In genomic region chr3:128100126-128100525, GRCh38 we compare ENCODE assay signal across 18 cellular contexts. TPM values are rescaled to one million over a fixed set of nuclear protein-coding genes. Genes with fewer than 3 reads are reported as not detected.
DNase-seq lines count a peak whose midpoint lies in the region; ATAC-seq and TF ChIP-seq lines count a peak whose summit lies in the region.
"Had no signal": no experiment of that assay in that cellular context is flagged by ENCODE, and none has a peak within 500 bp of the region (broad histone marks: within the 10 kb centered on the region; RNA-seq: fewer than 3 reads in every experiment).

No MANE protein-coding gene starts in this region.

- no peak overlapping the region for H2AFZ ChIP-seq in neural progenitor cell (replicated peaks)
- H2AFZ ChIP-seq: PC-9 had no signal

- no peaks in the 10 kb centered on the region for H3K36me3 ChIP-seq in neural progenitor cell

- no peak overlapping the region for H3K4me2 ChIP-seq in neural progenitor cell
- H3K4me2 ChIP-seq: PC-9 had no signal

- H3K4me3 Mint-ChIP-seq in brain (peak overlapping the region in 1 of 5 experiments; percentile 4), neural progenitor cell (no peak overlapping the region)
- H3K4me3 Mint-ChIP-seq: CD14-positive monocyte had no signal

- no peak overlapping the region for H3K9ac ChIP-seq in neural progenitor cell

- intact Hi-C loops in right cardiac atrium (cut with DNase I), result no loop called here
- intact Hi-C loops in left ventricle myocardium superior (cut with micrococcal nuclease), result no loop called here

- H3K27me3 Mint-ChIP-seq in brain (no peaks in the 10 kb centered on the region), neural progenitor cell (ENCODE audit: insufficient read depth, low read depth) (no peaks in the 10 kb centered on the region)

- H3K9me3 ChIP-seq in right cardiac atrium (ENCODE audit: control insufficient read depth, low read length) (no peaks in the 10 kb centered on the region), neural progenitor cell (ENCODE audit: low read depth) (no peaks in the 10 kb centered on the region)

- WGBS in right cardiac atrium, result 47% methylated on average over 3 of the region's 3 CpGs

- peaks cover 60% of the 10 kb centered on the region for H3K36me3 Mint-ChIP-seq in brain
- peaks cover 42% of the 10 kb centered on the region for H3K36me3 Mint-ChIP-seq in neural progenitor cell

- peak overlapping the region in 4 of 5 experiments; percentile 65 to 91 (median 68) for H3K27ac Mint-ChIP-seq in brain
- H3K27ac Mint-ChIP-seq in neural progenitor cell, result no peak overlapping the region

- no peak for DNase-seq in right cardiac atrium
- DNase-seq in left ventricle myocardium superior, result no peak
- DNase-seq in neural progenitor cell (ENCODE audit: low spot score), result peak; percentile 59
- DNase-seq in NOMO-1 (lab: John Stamatoyannopoulos, UW; ENCODE audit: unreplicated experiment in 2 of 2), result no peak
- DNase-seq: ACHN, AML-193, COR-L47, IMR-90, Karpas-422, MM.1S, NCI-H1092 treated with DMSO at 0.1 percent for 48 hours, NCI-H2081 treated with DMSO at 0.1 percent for 48 hours, NCI-H526 treated with DMSO at 0.1 percent for 48 hours, PC-9 had no signal

- H3K4me1 ChIP-seq in right cardiac atrium (ENCODE audit: control insufficient read depth, insufficient read depth, low read length) (no peaks in the 10 kb centered on the region), neural progenitor cell (peaks cover 17% of the 10 kb centered on the region)

- ATAC-seq in right cardiac atrium (peak; percentile 30 to 47), left ventricle myocardium superior (no peak), GM18498 (IDR thresholded peaks at IDR 0.05; ENCODE audit: unreplicated experiment) (no peak), HG02610 (IDR thresholded peaks at IDR 0.05; ENCODE audit: unreplicated experiment) (no peak)

- H3K9me3 Mint-ChIP-seq in brain (no peaks in the 10 kb centered on the region), neural progenitor cell (no peaks in the 10 kb centered on the region)

- H3K27me3 ChIP-seq in right cardiac atrium (ENCODE audit: control insufficient read depth, insufficient read depth), result no peaks in the 10 kb centered on the region
- no peaks in the 10 kb centered on the region for H3K27me3 ChIP-seq in neural progenitor cell

- H3F3A ChIP-seq in neural progenitor cell (ENCODE audit: low read depth), result peaks cover 11% of the 10 kb centered on the region

- TF ChIP-seq CTCF in brain (conservative IDR thresholded peaks at IDR 0.05), result no peak
- TF ChIP-seq CTCF in neural progenitor cell (IDR thresholded peaks at IDR 0.05), result no peak

- H3K4me3 ChIP-seq in right cardiac atrium (ENCODE audit: low read length) (no peak overlapping the region), neural progenitor cell (no peak overlapping the region)
- H3K4me3 ChIP-seq: PC-9 had no signal

- peaks cover 51% of the 10 kb centered on the region for H4K20me1 ChIP-seq in neural progenitor cell (ENCODE audit: low read depth)

- H3K4me1 Mint-ChIP-seq in brain, result peaks cover 29% of the 10 kb centered on the region
- H3K4me1 Mint-ChIP-seq in neural progenitor cell, result no peaks in the 10 kb centered on the region
- H3K4me1 Mint-ChIP-seq: CD14-positive monocyte had no signal

- peak overlapping the region; percentile 55 for H3K27ac ChIP-seq in right cardiac atrium (ENCODE audit: low read length)
- H3K27ac ChIP-seq in neural progenitor cell, result no peak overlapping the region
- H3K27ac ChIP-seq: PC-9 had no signal

- no peaks in the 10 kb centered on the region for H3K79me2 ChIP-seq in neural progenitor cell (ENCODE audit: low read depth)

RNA-seq across cellular contexts. Expression of gene RUVBL1, which starts 23.5 kb away (rescaled TPM):
- total RNA-seq in right cardiac atrium (10 to 100 TPM; 20.9 to 27.1 (median 26.6) TPM), left ventricle myocardium superior (22.6 TPM), neural progenitor cell (ENCODE audit: low replicate concordance) (91.4 and 110 TPM in 2 replicates)
- polyA plus RNA-seq in right cardiac atrium (28.9 TPM), brain (ENCODE audit: insufficient read depth, low read depth, low replicate concordance) (111 TPM)

RNA-seq across cellular contexts. Expression of gene SEC61A1, which starts 47.9 kb away (rescaled TPM):
- total RNA-seq in right cardiac atrium, result 100 to 1,000 TPM in 1 of 4 donors, 10 to 100 TPM in 3; 64.0 to 129 (median 83.9) TPM
- 52.5 TPM for polyA plus RNA-seq in right cardiac atrium
- total RNA-seq in left ventricle myocardium superior, result 63.4 TPM
- polyA plus RNA-seq in brain (ENCODE audit: insufficient read depth, low read depth, low replicate concordance), result 169 TPM
- total RNA-seq in neural progenitor cell (ENCODE audit: low replicate concordance), result 79.1 and 92.6 TPM in 2 replicates

RNA-seq across cellular contexts. Expression of gene EEFSEC, which starts 53.2 kb away (rescaled TPM):
- total RNA-seq in right cardiac atrium (10 to 100 TPM; 14.7 to 17.6 (median 16.2) TPM), left ventricle myocardium superior (17.1 TPM), neural progenitor cell (ENCODE audit: low replicate concordance) (0.92 and 5.8 TPM in 2 replicates)
- polyA plus RNA-seq in right cardiac atrium (15.0 TPM), brain (ENCODE audit: insufficient read depth, low read depth, low replicate concordance) (40.9 TPM)

Comparison
In these comparisons a context has a peak if more than half of its experiments do, and no peak if none do; other contexts are left out.
1. ATAC-seq: peak in right cardiac atrium (2 of 2); none in left ventricle myocardium superior (single experiment), GM18498 (single experiment) and HG02610 (single experiment).